Comparison of ENCODE assay signal across 1 cellular context in genomic region chr5:18483386-18483785, GRCh38.
TF ChIP-seq lines count a peak whose summit lies in the region.

No MANE protein-coding gene starts in this region.

TF ChIP-seq in GM23338, 12 proteins besides CTCF, POLR2A, EP300 and RAD21 (continued from another document):
- TF ChIP-seq ZNF462 (CRISPR knock-in tag; IDR thresholded peaks at IDR 0.05) = no peak
